ENCODE assay signal across 23 cellular contexts in genomic region chr15:71380345-71380744, GRCh38.
DNase-seq lines count a peak whose midpoint lies in the region; ATAC-seq, FAIRE-seq and TF ChIP-seq lines count a peak whose summit lies in the region.
"Had no signal": no experiment of that assay in that cellular context is flagged by ENCODE, and none has a peak within 500 bp of the region (broad histone marks: within the 10 kb centered on the region; RNA-seq: fewer than 3 reads in every experiment).

No MANE protein-coding gene starts in this region.

- 48% methylated on average over 2 of the region's 2 CpGs for WGBS in liver
- 0% methylated on average over 2 of the region's 2 CpGs for WGBS in HepG2 (ENCODE audit: low lambda C conversion rate)
- 10 to 49% (median 16%) methylated on average over 2 of the region's 2 CpGs for WGBS in small intestine, 3 donors
- WGBS in mesendoderm (ENCODE audit: extremely low coverage, insufficient coverage, low lambda C conversion rate), result no CpG with 5 or more reads among the region's 2 CpGs

- H4K5ac ChIP-seq in mesendoderm (ENCODE audit: low read length), result no peak overlapping the region

- no peak overlapping the region for H3K27ac ChIP-seq in liver (ENCODE audit: low read depth in 1 of 2, low read length in 2 of 2)
- H3K27ac ChIP-seq in HepG2 (ENCODE audit: extremely low read length, insufficient read depth, low read length), result no peak overlapping the region
- peak overlapping the region; percentile 14 to 71 for H3K27ac ChIP-seq in ascending aorta
- no peak overlapping the region for H3K27ac ChIP-seq in small intestine (ENCODE audit: low read depth in 1 of 2, low read length in 1 of 2)
- H3K27ac ChIP-seq in kidney (ENCODE audit: low read depth in 2 of 2, low read length in 2 of 2), result no peak overlapping the region
- no peak overlapping the region for H3K27ac ChIP-seq in mesendoderm (ENCODE audit: low read depth, low read length)
- H3K27ac ChIP-seq: 22Rv1 had no signal

- TF ChIP-seq RAD21 in liver (IDR thresholded peaks at IDR 0.05), result no peak
- no peak for TF ChIP-seq RAD21 in HepG2 (CRISPR knock-in tag; IDR thresholded peaks at IDR 0.05)

- H4K20me1 ChIP-seq in HepG2 (ENCODE audit: insufficient read depth, low read length), result no peaks in the 10 kb centered on the region

- intact Hi-C loops in HepG2 (cut with micrococcal nuclease; ENCODE audit: unreplicated experiment) (no loop called here), ascending aorta (cut with DNase I) (loop anchor here (5.0 to 10.0 kb wide), 3 partner anchors 268 to 364 kb away; no protein-coding TSS in a partner anchor), kidney (cut with DNase I) (no loop called here)

- H3K4me1 ChIP-seq in liver (ENCODE audit: control insufficient read depth in 4 of 4, insufficient read depth in 4 of 4, low read length in 3 of 4) (peaks cover 0 to 21% (median 2%) of the 10 kb centered on the region in 4 donors), HepG2 (ENCODE audit: insufficient read depth, low read length) (no peaks in the 10 kb centered on the region), ascending aorta (peaks cover 0 to 13% of the 10 kb centered on the region in 2 donors), small intestine (ENCODE audit: control insufficient read depth in 2 of 2, insufficient read depth in 1 of 2, low read depth in 1 of 2, low read length in 1 of 2) (peaks cover 0 to 12% of the 10 kb centered on the region in 2 donors), kidney (ENCODE audit: control insufficient read depth in 1 of 2, insufficient read depth in 1 of 2, low read depth in 1 of 2, low read length in 2 of 2) (peaks cover 5 to 9% of the 10 kb centered on the region in 2 donors), mesendoderm (ENCODE audit: control insufficient read depth, low read depth, low read length) (no peaks in the 10 kb centered on the region)

- no peaks in the 10 kb centered on the region for H3K79me2 ChIP-seq in HepG2 (ENCODE audit: insufficient read depth, low read length)
- no peaks in the 10 kb centered on the region for H3K79me2 ChIP-seq in mesendoderm (ENCODE audit: control insufficient read depth, insufficient read depth, low read length)

- H4K8ac ChIP-seq in mesendoderm (ENCODE audit: low read depth, low read length), result no peak overlapping the region

- H2BK15ac ChIP-seq in mesendoderm (replicated peaks; ENCODE audit: low read depth), result no peak overlapping the region

- no peak for TF ChIP-seq EP300 in HepG2 (IDR thresholded peaks at IDR 0.05; ENCODE audit: low read depth in 2 of 2, low read length in 2 of 2)
- TF ChIP-seq EP300 in HepG2 (CRISPR knock-in tag; IDR thresholded peaks at IDR 0.05; ENCODE audit: borderline replicate concordance), result no peak

- no peak overlapping the region for H3K9ac ChIP-seq in liver (ENCODE audit: low read depth in 1 of 2, low read length in 2 of 2)
- H3K9ac ChIP-seq in HepG2 (ENCODE audit: insufficient read depth, low read depth, low read length), result no peak overlapping the region
- no peak overlapping the region for H3K9ac ChIP-seq in kidney (ENCODE audit: low read length in 2 of 2)
- H3K9ac ChIP-seq in mesendoderm (ENCODE audit: low read length), result no peak overlapping the region

- in situ Hi-C loops in HepG2 (cut with HindIII; ENCODE audit: extremely low pct_ligation_motif_present, low pct_unique_long_range_greater_than_20kb), result no loop called here

- POLR2A ChIA-PET in HepG2 (lab: Yijun Ruan, JAX), result no interaction called here

- no peaks in the 10 kb centered on the region for H3K9me3 ChIP-seq in liver (ENCODE audit: control insufficient read depth in 4 of 4, low read length in 3 of 4)
- no peaks in the 10 kb centered on the region for H3K9me3 ChIP-seq in HepG2 (ENCODE audit: low read length)
- no peaks in the 10 kb centered on the region for H3K9me3 ChIP-seq in ascending aorta
- no peaks in the 10 kb centered on the region for H3K9me3 ChIP-seq in small intestine (ENCODE audit: control insufficient read depth, low read depth)
- H3K9me3 ChIP-seq in kidney (ENCODE audit: control insufficient read depth in 1 of 2, low read length in 2 of 2), result no peaks in the 10 kb centered on the region

- no peaks in the 10 kb centered on the region for H3K79me1 ChIP-seq in mesendoderm (ENCODE audit: low read length)

- ATAC-seq in HepG2, result no peak
- ATAC-seq in left lobe of liver, result peak; percentile 50
- ATAC-seq: GM23338 had no signal

- no peak overlapping the region for H2BK5ac ChIP-seq in mesendoderm (ENCODE audit: low read length)

- H3K4me2 ChIP-seq in HepG2 (ENCODE audit: low read depth, low read length), result no peak overlapping the region
- no peak overlapping the region for H3K4me2 ChIP-seq in mesendoderm (ENCODE audit: low read length)
- H3K4me2 ChIP-seq: GM23338 had no signal

- DNase-seq in HepG2 (ENCODE audit: low spot score) (no peak), ascending aorta (ENCODE audit: low spot score in 2 of 2) (no peak), left lobe of liver (ENCODE audit: low spot score) (no peak), small intestine (peak; percentile 31), kidney (no peak), mesendoderm (no peak), H4 (ENCODE audit: low spot score) (no peak)
- DNase-seq: ACHN; C1 segment of cervical spinal cord; Calu3; CD4-positive, alpha-beta memory T cell; COR-L47; DMS53; DMS79 treated with DMSO at 0.1 percent for 48 hours; GF-D8; H7; HCEC 1CT had no signal

- no peaks in the 10 kb centered on the region for H3K36me3 ChIP-seq in liver (ENCODE audit: control insufficient read depth in 4 of 4, insufficient read depth in 3 of 4, low read depth in 1 of 4, low read length in 3 of 4)
- no peaks in the 10 kb centered on the region for H3K36me3 ChIP-seq in HepG2 (replicated peaks in 1 of 2; ENCODE audit: control insufficient read depth in 1 of 2, insufficient read depth in 2 of 2, low read length in 2 of 2)
- no peaks in the 10 kb centered on the region for H3K36me3 ChIP-seq in ascending aorta
- H3K36me3 ChIP-seq in small intestine (ENCODE audit: control insufficient read depth in 2 of 2, insufficient read depth in 2 of 2, low read length in 2 of 2), result no peaks in the 10 kb centered on the region
- no peaks in the 10 kb centered on the region for H3K36me3 ChIP-seq in kidney (ENCODE audit: control insufficient read depth in 1 of 2, insufficient read depth in 2 of 2, low read length in 2 of 2)
- H3K36me3 ChIP-seq in mesendoderm (ENCODE audit: control insufficient read depth, insufficient read depth, low read length), result no peaks in the 10 kb centered on the region

- H2AFZ ChIP-seq in HepG2 (ENCODE audit: low read length), result no peak overlapping the region
- H2AFZ ChIP-seq: GM23338 had no signal

- H3K23ac ChIP-seq in mesendoderm (ENCODE audit: low read length), result no peak overlapping the region

- H3K56ac ChIP-seq in mesendoderm (ENCODE audit: low read length), result no peak overlapping the region

- H3K27me3 ChIP-seq in liver (ENCODE audit: control insufficient read depth in 4 of 4, insufficient read depth in 4 of 4, low read length in 3 of 4), result no peaks in the 10 kb centered on the region
- H3K27me3 ChIP-seq in HepG2 (ENCODE audit: control insufficient read depth in 1 of 2, insufficient read depth in 2 of 2, low read length in 2 of 2), result no peaks in the 10 kb centered on the region
- H3K27me3 ChIP-seq in ascending aorta, result no peaks in the 10 kb centered on the region
- no peaks in the 10 kb centered on the region for H3K27me3 ChIP-seq in small intestine (ENCODE audit: control insufficient read depth in 2 of 2, insufficient read depth in 2 of 2, low read length in 2 of 2)
- H3K27me3 ChIP-seq in mesendoderm (ENCODE audit: insufficient read depth, low read length, poor library complexity), result no peaks in the 10 kb centered on the region

- no peak overlapping the region for H2AK5ac ChIP-seq in mesendoderm (ENCODE audit: low read length)

- no TSS peak for BruUV-seq in HepG2 (replicated peaks; lab: Mats Ljungman, UMichigan)

- H3K4ac ChIP-seq in mesendoderm (ENCODE audit: low read depth, low read length), result no peak overlapping the region

- TF ChIP-seq CTCF in liver (IDR thresholded peaks at IDR 0.05; ENCODE audit: low read depth, low read length, missing input control), result no peak
- no peak for TF ChIP-seq CTCF in HepG2 (CRISPR knock-in tag; IDR thresholded peaks at IDR 0.05)
- no peak for TF ChIP-seq CTCF in ascending aorta (IDR thresholded peaks at IDR 0.05)
- no peak for TF ChIP-seq CTCF in kidney (IDR thresholded peaks at IDR 0.05; ENCODE audit: borderline replicate concordance, extremely low read depth, insufficient read depth)

- FAIRE-seq in HepG2 (lab: Jason Lieb, UNC) (no peak), small intestine (lab: Jason Lieb, UNC) (no peak), kidney (lab: Jason Lieb, UNC) (no peak)
- FAIRE-seq: A204.1, GM12891, GM18507 had no signal

- CTCF ChIA-PET in HepG2 (lab: Yijun Ruan, JAX; ENCODE audit: low intra/inter-chr PET ratio, low total read pairs), result no interaction called here

- H2BK120ac ChIP-seq in mesendoderm (ENCODE audit: low read depth, low read length), result no peak overlapping the region

- H3K18ac ChIP-seq in mesendoderm (ENCODE audit: low read length), result no peak overlapping the region

- no peak overlapping the region for H3K4me3 ChIP-seq in liver (ENCODE audit: low read depth in 1 of 3, low read length in 3 of 3)
- no peak overlapping the region for H3K4me3 ChIP-seq in HepG2 (replicated peaks in 1 of 3; ENCODE audit: insufficient read depth in 1 of 3, low read depth in 2 of 3, low read length in 3 of 3)
- H3K4me3 ChIP-seq in ascending aorta, result no peak overlapping the region
- no peak overlapping the region for H3K4me3 ChIP-seq in small intestine (ENCODE audit: low read depth in 1 of 2, low read length in 2 of 2)
- no peak overlapping the region for H3K4me3 ChIP-seq in kidney (ENCODE audit: low read length in 2 of 2)
- H3K4me3 ChIP-seq in mesendoderm (ENCODE audit: low read length), result no peak overlapping the region
- H3K4me3 ChIP-seq: GM23338 had no signal

- no peak for TF ChIP-seq POLR2A in HepG2 (IDR thresholded peaks at IDR 0.05; ENCODE audit: insufficient read depth in 1 of 2, low read depth in 2 of 2, low read length in 2 of 2)

TF ChIP-seq in liver, 16 proteins besides CTCF, POLR2A, EP300 and RAD21:
- no peak for TF ChIP-seq ATF3 (IDR thresholded peaks at IDR 0.05)
- peak; percentile 9 to 15 for TF ChIP-seq HNF4A (conservative IDR thresholded peaks at IDR 0.05)

TF ChIP-seq in HepG2, 621 proteins besides CTCF, POLR2A, EP300 and RAD21 (continues in another document):
- TF ChIP-seq HOMEZ (CRISPR knock-in tag; IDR thresholded peaks at IDR 0.05; ENCODE audit: low read depth) (no peak), XBP1 (CRISPR knock-in tag; IDR thresholded peaks at IDR 0.05) (no peak), ZNF546 (CRISPR knock-in tag; conservative IDR thresholded peaks at IDR 0.05) (no peak)

Comparison
In these comparisons a context has a peak if more than half of its experiments do, and no peak if none do; other contexts are left out.
1. H3K27ac ChIP-seq: peak in ascending aorta (2 of 2); none in liver (0 of 2), HepG2 (single experiment), small intestine (0 of 2), kidney (0 of 2) and mesendoderm (single experiment).